14 cellular contexts compared by ENCODE assay signal in genomic region chr10:131031346-131031745, GRCh38.
"Had no signal": no experiment of that assay in that cellular context is flagged by ENCODE, and none has a peak within 500 bp of the region (broad histone marks: within the 10 kb centered on the region; RNA-seq: fewer than 3 reads in every experiment).

No MANE protein-coding gene starts in this region.

- H3K4me1 ChIP-seq: right atrium auricular region had no signal

- H3K4me3 Mint-ChIP-seq: natural killer cell; neural crest cell; stimulated activated naive CD8-positive, alpha-beta T cell treated with anti-CD3 and anti-CD28 coated beads, Interleukin-15, Interleukin-2, amounts not matched to agents 100 ng/mL and 50 ng/mL, for 24 hours had no signal

- H3K4me3 ChIP-seq: dorsolateral prefrontal cortex, ovary, right atrium auricular region had no signal

- H3K4me1 Mint-ChIP-seq: natural killer cell, neural crest cell had no signal

- H3K36me3 ChIP-seq: ovary, right atrium auricular region had no signal

- H3K27me3 Mint-ChIP-seq: stimulated activated naive CD8-positive, alpha-beta T cell treated with anti-CD3 and anti-CD28 coated beads, Interleukin-15, Interleukin-2, amounts not matched to agents 100 ng/mL and 50 ng/mL, for 24 hours had no signal

- H3K9me3 ChIP-seq: ovary, right atrium auricular region had no signal

- H3K27ac Mint-ChIP-seq: natural killer cell; stimulated activated naive CD8-positive, alpha-beta T cell treated with anti-CD3 and anti-CD28 coated beads, Interleukin-15, Interleukin-2, amounts not matched to agents 100 ng/mL and 50 ng/mL, for 24 hours had no signal

- H3K36me3 Mint-ChIP-seq: natural killer cell had no signal

- H3K27ac ChIP-seq: dorsolateral prefrontal cortex, ovary, right atrium auricular region had no signal

- H3K27me3 ChIP-seq: ovary, right atrium auricular region had no signal

- H3K9me3 Mint-ChIP-seq: natural killer cell; neural crest cell; stimulated activated naive CD8-positive, alpha-beta T cell treated with anti-CD3 and anti-CD28 coated beads, Interleukin-15, Interleukin-2, amounts not matched to agents 100 ng/mL and 50 ng/mL, for 24 hours had no signal

- ATAC-seq: natural killer cell had no signal

- DNase-seq: cortex of kidney; dorsolateral prefrontal cortex; effector CD8-positive, alpha-beta T cell; foreskin melanocyte; hippocampal formation; natural killer cell; nucleus accumbens; ovary; small intestine; stimulated activated CD4-positive, alpha-beta T cell treated with anti-CD3 and anti-CD28 coated beads, Interleukin-2, amount 100 ng/mL, for 48 hours; trophoblast cell had no signal
